In genomic region chr1:8560035-8560434, GRCh38 we compare ENCODE assay signal across 28 cellular contexts.
DNase-seq lines count a peak whose midpoint lies in the region; ATAC-seq, FAIRE-seq and TF ChIP-seq lines count a peak whose summit lies in the region.
"Had no signal": no experiment of that assay in that cellular context is flagged by ENCODE, and none has a peak within 500 bp of the region (broad histone marks: within the 10 kb centered on the region; RNA-seq: fewer than 3 reads in every experiment).

No MANE protein-coding gene starts in this region.

- H4K20me1 ChIP-seq in OCI-LY7 (ENCODE audit: insufficient read depth, low read length) = no peaks in the 10 kb centered on the region

- no peak for TF ChIP-seq POLR2A in GM12892 (IDR thresholded peaks at IDR 0.05; ENCODE audit: low read depth, low read length)

- ATAC-seq in HG02623 (IDR thresholded peaks at IDR 0.05; ENCODE audit: unreplicated experiment) = no peak
- ATAC-seq: natural killer cell had no signal

- FAIRE-seq in GM12892 (lab: Jason Lieb, UNC) = no peak
- FAIRE-seq: islet of Langerhans had no signal

- no peak for DNase-seq in activated CD4-positive, alpha-beta T cell treated with anti-CD3 and anti-CD28 coated beads, Interleukin-2, amount 10 ng/mL, durations not matched to agents 24 days and 14 days
- no peak for DNase-seq in activated CD4-positive, alpha-beta T cell treated with anti-CD3 and anti-CD28 coated beads, Interleukin-2, amount 50 U/mL, for 4 hours
- DNase-seq in OCI-LY7 (ENCODE audit: low spot score) (peak; percentile 10), fibroblast of gingiva (ENCODE audit: low read depth) (peak; percentile 38), T1000 (lab: John Stamatoyannopoulos, UW) (no peak), GM12892 (ENCODE audit: insufficient read length) (no peak)
- DNase-seq: activated CD4-positive, CD25-positive, alpha-beta regulatory T cell; activated CD8-positive, alpha-beta memory T cell treated with anti-CD3 and anti-CD28 coated beads for 24 hours; activated naive CD4-positive, alpha-beta T cell treated with anti-CD3 and anti-CD28 coated beads for 36 hours; activated T-cell treated with anti-CD3 and anti-CD28 coated beads, Interleukin-2, amount 50 U/mL, for 48 hours; BE2C; brain microvascular endothelial cell; glutamatergic neuron; KBM-7; left ventricle myocardium inferior; midbrain; natural killer cell; NCI-H1436; NCI-H2081 treated with DMSO at 0.1 percent for 48 hours; NCI-H345; NCI-H774; SK-N-SH; stimulated activated CD4-positive, alpha-beta T cell treated with anti-CD3 and anti-CD28 coated beads, Interleukin-1b, Interleukin-23, amount 100 ng/mL, for 48 hours had no signal

- peak overlapping the region; percentile 33 for H3K4me2 ChIP-seq in OCI-LY7 (ENCODE audit: low read length)
- H3K4me2 ChIP-seq: SK-N-SH, smooth muscle cell had no signal

- no peak for TF ChIP-seq CTCF in OCI-LY7 (conservative IDR thresholded peaks at IDR 0.05; ENCODE audit: low read length)

- H3K4me3 ChIP-seq in OCI-LY7 (ENCODE audit: low read depth, low read length, poor library complexity, severe bottlenecking) = no peak overlapping the region
- no peak overlapping the region for H3K4me3 ChIP-seq in subcutaneous abdominal adipose tissue (ENCODE audit: low read depth in 1 of 5, low read length in 5 of 5)
- H3K4me3 ChIP-seq: left ventricle myocardium inferior, smooth muscle cell had no signal

- BruUV-seq in OCI-LY7 (replicated peaks; lab: Mats Ljungman, UMichigan) = no TSS peak

- H3K27ac Mint-ChIP-seq in activated CD4-positive, alpha-beta T cell treated with anti-CD3 and anti-CD28 coated beads, Interleukin-2, amount 10 ng/mL, durations not matched to agents 24 days and 14 days = peak overlapping the region; percentile 87
- H3K27ac Mint-ChIP-seq: activated naive CD4-positive, alpha-beta T cell treated with anti-CD3 and anti-CD28 coated beads for 36 hours; natural killer cell had no signal

- peak overlapping the region; percentile 26 for H3K27ac ChIP-seq in OCI-LY7 (ENCODE audit: low read depth, low read length, poor library complexity, severe bottlenecking)
- peak overlapping the region; percentile 54 for H3K27ac ChIP-seq in subcutaneous abdominal adipose tissue (ENCODE audit: low read depth, low read length)
- H3K27ac ChIP-seq: brain microvascular endothelial cell, left ventricle myocardium inferior, RWPE1 had no signal

- CTCF ChIA-PET in OCI-LY7 (lab: Charles Lee; ENCODE audit: unreplicated experiment) = interaction anchor here (1.5 kb wide), 1 partner anchor 10 kb away, joined by 6 read pairs; no protein-coding TSS in a partner anchor

- H3K4me1 Mint-ChIP-seq in activated CD4-positive, alpha-beta T cell treated with anti-CD3 and anti-CD28 coated beads, Interleukin-2, amount 10 ng/mL, durations not matched to agents 24 days and 14 days = peaks cover 42% of the 10 kb centered on the region

- peaks cover 12% of the 10 kb centered on the region; the same call in 1 of the 2 replicates for H3K79me2 ChIP-seq in OCI-LY7 (ENCODE audit: insufficient read depth, low read depth, low read length)

- H3K9ac ChIP-seq in subcutaneous abdominal adipose tissue (ENCODE audit: low read length in 5 of 5) = no peak overlapping the region
- H3K9ac ChIP-seq: SK-N-SH had no signal

- no peak overlapping the region for H3K4me3 Mint-ChIP-seq in activated CD4-positive, alpha-beta T cell treated with anti-CD3 and anti-CD28 coated beads, Interleukin-2, amount 10 ng/mL, durations not matched to agents 24 days and 14 days
- H3K4me3 Mint-ChIP-seq: activated naive CD4-positive, alpha-beta T cell treated with anti-CD3 and anti-CD28 coated beads for 36 hours; natural killer cell had no signal

- H3K9me3 ChIP-seq in OCI-LY7 (ENCODE audit: low read length) (no peaks in the 10 kb centered on the region), subcutaneous abdominal adipose tissue (ENCODE audit: control insufficient read depth in 5 of 5, low read length in 5 of 5) (no peaks in the 10 kb centered on the region)
- H3K9me3 ChIP-seq: BE2C, left ventricle myocardium inferior, SK-N-SH had no signal

- intact Hi-C loops in activated CD4-positive, alpha-beta T cell treated with anti-CD3 and anti-CD28 coated beads, Interleukin-2, amount 10 ng/mL, durations not matched to agents 24 days and 14 days (cut with micrococcal nuclease) = loop anchor here (2.0 kb wide), 3 partner anchors 45 to 289 kb away; no protein-coding TSS in a partner anchor
- intact Hi-C loops in OCI-LY7 (cut with micrococcal nuclease; ENCODE audit: unreplicated experiment) = loop anchor here (5.0 kb wide), 1 partner anchor 112 kb away; no protein-coding TSS in a partner anchor

- no peak overlapping the region for H2AFZ ChIP-seq in OCI-LY7 (ENCODE audit: low read length)

- H3K36me3 Mint-ChIP-seq in activated CD4-positive, alpha-beta T cell treated with anti-CD3 and anti-CD28 coated beads, Interleukin-2, amount 10 ng/mL, durations not matched to agents 24 days and 14 days (ENCODE audit: low read depth) = peaks cover 18% of the 10 kb centered on the region
- H3K36me3 Mint-ChIP-seq: natural killer cell had no signal

- no peaks in the 10 kb centered on the region for H3K9me3 Mint-ChIP-seq in activated CD4-positive, alpha-beta T cell treated with anti-CD3 and anti-CD28 coated beads, Interleukin-2, amount 10 ng/mL, durations not matched to agents 24 days and 14 days
- H3K9me3 Mint-ChIP-seq: activated naive CD4-positive, alpha-beta T cell treated with anti-CD3 and anti-CD28 coated beads for 36 hours; natural killer cell had no signal

- H3K27me3 Mint-ChIP-seq in activated CD4-positive, alpha-beta T cell treated with anti-CD3 and anti-CD28 coated beads, Interleukin-2, amount 10 ng/mL, durations not matched to agents 24 days and 14 days = no peaks in the 10 kb centered on the region

- POLR2A ChIA-PET in OCI-LY7 (lab: Charles Lee) = interaction anchor here (0.9 to 1.1 kb wide), 2 partner anchors 86 to 103 kb away, joined by 3 read pairs; no protein-coding TSS in a partner anchor

- peaks cover 20% of the 10 kb centered on the region; the same call in 1 of the 2 replicates for H3K36me3 ChIP-seq in OCI-LY7 (ENCODE audit: insufficient read depth, low read length)
- H3K36me3 ChIP-seq in subcutaneous abdominal adipose tissue (ENCODE audit: control insufficient read depth in 5 of 5, insufficient read depth in 5 of 5, low read length in 5 of 5) = peaks cover 3 to 5% (median 4%) of the 10 kb centered on the region in 5 donors
- H3K36me3 ChIP-seq: BE2C, brain microvascular endothelial cell had no signal

- peaks cover 52% of the 10 kb centered on the region for H3K4me1 ChIP-seq in OCI-LY7 (ENCODE audit: insufficient read depth, low read length, poor library complexity, severe bottlenecking)
- H3K4me1 ChIP-seq in subcutaneous abdominal adipose tissue (ENCODE audit: control insufficient read depth in 5 of 5, insufficient read depth in 5 of 5, low read length in 5 of 5) = peaks cover 0 to 21% (median 14%) of the 10 kb centered on the region in 5 donors

- no peaks in the 10 kb centered on the region for H3K9me2 ChIP-seq in OCI-LY7 (ENCODE audit: insufficient read depth, low read length)
- H3K9me2 ChIP-seq: SK-N-SH had no signal

- no peaks in the 10 kb centered on the region for H3K27me3 ChIP-seq in subcutaneous abdominal adipose tissue (ENCODE audit: control insufficient read depth in 5 of 5, insufficient read depth in 4 of 5, low read length in 5 of 5)
- H3K27me3 ChIP-seq: BE2C, brain microvascular endothelial cell had no signal

Comparison
In these comparisons a context has a peak if more than half of its experiments do, and no peak if none do; other contexts are left out.
1. DNase-seq: peak in OCI-LY7 (single experiment) and fibroblast of gingiva (single experiment); none in activated CD4-positive, alpha-beta T cell treated with anti-CD3 and anti-CD28 coated beads, Interleukin-2, amount 10 ng/mL, durations not matched to agents 24 days and 14 days (single experiment), activated CD4-positive, alpha-beta T cell treated with anti-CD3 and anti-CD28 coated beads, Interleukin-2, amount 50 U/mL, for 4 hours (0 of 2), T1000 (single experiment) and GM12892 (single experiment).